In the genomic region with DNA sequence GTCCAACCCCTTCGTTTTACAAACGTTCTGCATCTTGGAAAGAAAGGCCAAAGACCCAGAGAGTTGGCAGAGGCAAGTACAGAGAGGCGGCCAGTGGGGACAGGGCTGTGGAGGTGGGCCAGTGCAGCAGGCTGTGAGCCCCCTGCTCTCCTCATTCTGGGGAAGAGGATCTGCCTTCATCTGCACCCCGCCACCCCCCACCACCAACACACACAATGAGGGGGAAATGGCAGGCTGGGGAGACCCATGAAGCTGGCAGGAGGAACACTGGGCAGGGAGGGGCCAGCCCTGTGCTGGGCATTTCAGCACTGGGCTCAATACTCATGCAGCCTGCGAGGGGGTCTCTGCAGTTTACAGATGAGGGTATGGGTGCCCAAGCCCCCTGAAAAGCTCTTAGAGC, we compare ENCODE assay signal across 2 cellular contexts.
TF ChIP-seq lines count a peak whose summit lies in the region.

No MANE protein-coding gene starts in this region.

TF ChIP-seq in SK-N-SH, 30 proteins besides CTCF, POLR2A, EP300 and RAD21:
- TF ChIP-seq FOSL2 (IDR thresholded peaks at IDR 0.05; ENCODE audit: borderline replicate concordance, low read depth) (no peak), NRF1 (IDR thresholded peaks at IDR 0.05; ENCODE audit: low read depth, low read length) (no peak), SIN3A (IDR thresholded peaks at IDR 0.05; ENCODE audit: borderline replicate concordance, low read depth, low read length) (no peak), FOXJ3 (CRISPR knock-in tag; IDR thresholded peaks at IDR 0.05) (no peak), SMC3 (IDR thresholded peaks at IDR 0.05; ENCODE audit: low read depth, low read length) (no peak), RCOR1 (IDR thresholded peaks at IDR 0.05; ENCODE audit: low read length) (no peak), EZH2phosphoT487 (IDR thresholded peaks at IDR 0.05; ENCODE audit: borderline replicate concordance, low read depth) (no peak), RXRA (IDR thresholded peaks at IDR 0.05; ENCODE audit: borderline replicate concordance, low read depth) (no peak), POLR2AphosphoS5 (IDR thresholded peaks at IDR 0.05; ENCODE audit: low read depth, low read length) (no peak), RFX5 (IDR thresholded peaks at IDR 0.05; ENCODE audit: low read length) (no peak), GABPA (IDR thresholded peaks at IDR 0.05; ENCODE audit: low read depth) (no peak), ELF1 (IDR thresholded peaks at IDR 0.05) (no peak), GATA2 (CRISPR knock-in tag; IDR thresholded peaks at IDR 0.05) (no peak), JUND (IDR thresholded peaks at IDR 0.05) (no peak)
- TF ChIP-seq, protein P1, sequence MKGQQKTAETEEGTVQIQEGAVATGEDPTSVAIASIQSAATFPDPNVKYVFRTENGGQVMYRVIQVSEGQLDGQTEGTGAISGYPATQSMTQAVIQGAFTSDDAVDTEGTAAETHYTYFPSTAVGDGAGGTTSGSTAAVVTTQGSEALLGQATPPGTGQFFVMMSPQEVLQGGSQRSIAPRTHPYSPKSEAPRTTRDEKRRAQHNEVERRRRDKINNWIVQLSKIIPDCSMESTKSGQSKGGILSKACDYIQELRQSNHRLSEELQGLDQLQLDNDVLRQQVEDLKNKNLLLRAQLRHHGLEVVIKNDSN (IDR thresholded peaks at IDR 0.05; ENCODE audit: borderline replicate concordance, low read depth) = no peak
- TF ChIP-seq, protein P2, sequence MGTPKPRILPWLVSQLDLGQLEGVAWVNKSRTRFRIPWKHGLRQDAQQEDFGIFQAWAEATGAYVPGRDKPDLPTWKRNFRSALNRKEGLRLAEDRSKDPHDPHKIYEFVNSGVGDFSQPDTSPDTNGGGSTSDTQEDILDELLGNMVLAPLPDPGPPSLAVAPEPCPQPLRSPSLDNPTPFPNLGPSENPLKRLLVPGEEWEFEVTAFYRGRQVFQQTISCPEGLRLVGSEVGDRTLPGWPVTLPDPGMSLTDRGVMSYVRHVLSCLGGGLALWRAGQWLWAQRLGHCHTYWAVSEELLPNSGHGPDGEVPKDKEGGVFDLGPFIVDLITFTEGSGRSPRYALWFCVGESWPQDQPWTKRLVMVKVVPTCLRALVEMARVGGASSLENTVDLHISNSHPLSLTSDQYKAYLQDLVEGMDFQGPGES (IDR thresholded peaks at IDR 0.05; ENCODE audit: low read depth, low read length) = no peak

TF ChIP-seq in SK-N-SH treated with all-trans-retinoic acid at 6 μM for 48 hours, 23 proteins besides CTCF, POLR2A, EP300 and RAD21:
- TF ChIP-seq ISL1 (CRISPR knock-in tag; IDR thresholded peaks at IDR 0.05) (no peak), GLIS3 (CRISPR knock-in tag; IDR thresholded peaks at IDR 0.05) (no peak), ZNF70 (CRISPR knock-in tag; IDR thresholded peaks at IDR 0.05) (no peak), ZFP30 (CRISPR knock-in tag; IDR thresholded peaks at IDR 0.05) (no peak), ZC3H10 (CRISPR knock-in tag; IDR thresholded peaks at IDR 0.05) (no peak), SNAI2 (CRISPR knock-in tag; IDR thresholded peaks at IDR 0.05) (no peak), ZFP3 (CRISPR knock-in tag; IDR thresholded peaks at IDR 0.05) (no peak), BACH2 (CRISPR knock-in tag; IDR thresholded peaks at IDR 0.05; ENCODE audit: borderline replicate concordance) (no peak), PPARA (CRISPR knock-in tag; IDR thresholded peaks at IDR 0.05; ENCODE audit: borderline replicate concordance) (no peak), TOX (CRISPR knock-in tag; IDR thresholded peaks at IDR 0.05; ENCODE audit: borderline replicate concordance) (no peak), CSDC2 (CRISPR knock-in tag; IDR thresholded peaks at IDR 0.05) (no peak)
- TF ChIP-seq, protein P3, sequence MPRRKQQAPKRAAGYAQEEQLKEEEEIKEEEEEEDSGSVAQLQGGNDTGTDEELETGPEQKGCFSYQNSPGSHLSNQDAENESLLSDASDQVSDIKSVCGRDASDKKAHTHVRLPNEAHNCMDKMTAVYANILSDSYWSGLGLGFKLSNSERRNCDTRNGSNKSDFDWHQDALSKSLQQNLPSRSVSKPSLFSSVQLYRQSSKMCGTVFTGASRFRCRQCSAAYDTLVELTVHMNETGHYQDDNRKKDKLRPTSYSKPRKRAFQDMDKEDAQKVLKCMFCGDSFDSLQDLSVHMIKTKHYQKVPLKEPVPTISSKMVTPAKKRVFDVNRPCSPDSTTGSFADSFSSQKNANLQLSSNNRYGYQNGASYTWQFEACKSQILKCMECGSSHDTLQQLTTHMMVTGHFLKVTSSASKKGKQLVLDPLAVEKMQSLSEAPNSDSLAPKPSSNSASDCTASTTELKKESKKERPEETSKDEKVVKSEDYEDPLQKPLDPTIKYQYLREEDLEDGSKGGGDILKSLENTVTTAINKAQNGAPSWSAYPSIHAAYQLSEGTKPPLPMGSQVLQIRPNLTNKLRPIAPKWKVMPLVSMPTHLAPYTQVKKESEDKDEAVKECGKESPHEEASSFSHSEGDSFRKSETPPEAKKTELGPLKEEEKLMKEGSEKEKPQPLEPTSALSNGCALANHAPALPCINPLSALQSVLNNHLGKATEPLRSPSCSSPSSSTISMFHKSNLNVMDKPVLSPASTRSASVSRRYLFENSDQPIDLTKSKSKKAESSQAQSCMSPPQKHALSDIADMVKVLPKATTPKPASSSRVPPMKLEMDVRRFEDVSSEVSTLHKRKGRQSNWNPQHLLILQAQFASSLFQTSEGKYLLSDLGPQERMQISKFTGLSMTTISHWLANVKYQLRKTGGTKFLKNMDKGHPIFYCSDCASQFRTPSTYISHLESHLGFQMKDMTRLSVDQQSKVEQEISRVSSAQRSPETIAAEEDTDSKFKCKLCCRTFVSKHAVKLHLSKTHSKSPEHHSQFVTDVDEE (CRISPR knock-in tag; IDR thresholded peaks at IDR 0.05) = no peak
- TF ChIP-seq, protein P4, sequence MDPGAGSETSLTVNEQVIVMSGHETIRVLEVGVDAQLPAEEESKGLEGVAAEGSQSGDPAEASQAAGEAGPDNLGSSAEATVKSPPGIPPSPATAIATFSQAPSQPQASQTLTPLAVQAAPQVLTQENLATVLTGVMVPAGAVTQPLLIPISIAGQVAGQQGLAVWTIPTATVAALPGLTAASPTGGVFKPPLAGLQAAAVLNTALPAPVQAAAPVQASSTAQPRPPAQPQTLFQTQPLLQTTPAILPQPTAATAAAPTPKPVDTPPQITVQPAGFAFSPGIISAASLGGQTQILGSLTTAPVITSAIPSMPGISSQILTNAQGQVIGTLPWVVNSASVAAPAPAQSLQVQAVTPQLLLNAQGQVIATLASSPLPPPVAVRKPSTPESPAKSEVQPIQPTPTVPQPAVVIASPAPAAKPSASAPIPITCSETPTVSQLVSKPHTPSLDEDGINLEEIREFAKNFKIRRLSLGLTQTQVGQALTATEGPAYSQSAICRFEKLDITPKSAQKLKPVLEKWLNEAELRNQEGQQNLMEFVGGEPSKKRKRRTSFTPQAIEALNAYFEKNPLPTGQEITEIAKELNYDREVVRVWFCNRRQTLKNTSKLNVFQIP (CRISPR knock-in tag; IDR thresholded peaks at IDR 0.05; ENCODE audit: borderline replicate concordance, low read depth) = no peak
- TF ChIP-seq, protein P5, sequence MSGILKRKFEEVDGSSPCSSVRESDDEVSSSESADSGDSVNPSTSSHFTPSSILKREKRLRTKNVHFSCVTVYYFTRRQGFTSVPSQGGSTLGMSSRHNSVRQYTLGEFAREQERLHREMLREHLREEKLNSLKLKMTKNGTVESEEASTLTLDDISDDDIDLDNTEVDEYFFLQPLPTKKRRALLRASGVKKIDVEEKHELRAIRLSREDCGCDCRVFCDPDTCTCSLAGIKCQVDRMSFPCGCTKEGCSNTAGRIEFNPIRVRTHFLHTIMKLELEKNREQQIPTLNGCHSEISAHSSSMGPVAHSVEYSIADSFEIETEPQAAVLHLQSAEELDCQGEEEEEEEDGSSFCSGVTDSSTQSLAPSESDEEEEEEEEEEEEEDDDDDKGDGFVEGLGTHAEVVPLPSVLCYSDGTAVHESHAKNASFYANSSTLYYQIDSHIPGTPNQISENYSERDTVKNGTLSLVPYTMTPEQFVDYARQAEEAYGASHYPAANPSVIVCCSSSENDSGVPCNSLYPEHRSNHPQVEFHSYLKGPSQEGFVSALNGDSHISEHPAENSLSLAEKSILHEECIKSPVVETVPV (CRISPR knock-in tag; IDR thresholded peaks at IDR 0.05) = no peak
- TF ChIP-seq, protein P6, sequence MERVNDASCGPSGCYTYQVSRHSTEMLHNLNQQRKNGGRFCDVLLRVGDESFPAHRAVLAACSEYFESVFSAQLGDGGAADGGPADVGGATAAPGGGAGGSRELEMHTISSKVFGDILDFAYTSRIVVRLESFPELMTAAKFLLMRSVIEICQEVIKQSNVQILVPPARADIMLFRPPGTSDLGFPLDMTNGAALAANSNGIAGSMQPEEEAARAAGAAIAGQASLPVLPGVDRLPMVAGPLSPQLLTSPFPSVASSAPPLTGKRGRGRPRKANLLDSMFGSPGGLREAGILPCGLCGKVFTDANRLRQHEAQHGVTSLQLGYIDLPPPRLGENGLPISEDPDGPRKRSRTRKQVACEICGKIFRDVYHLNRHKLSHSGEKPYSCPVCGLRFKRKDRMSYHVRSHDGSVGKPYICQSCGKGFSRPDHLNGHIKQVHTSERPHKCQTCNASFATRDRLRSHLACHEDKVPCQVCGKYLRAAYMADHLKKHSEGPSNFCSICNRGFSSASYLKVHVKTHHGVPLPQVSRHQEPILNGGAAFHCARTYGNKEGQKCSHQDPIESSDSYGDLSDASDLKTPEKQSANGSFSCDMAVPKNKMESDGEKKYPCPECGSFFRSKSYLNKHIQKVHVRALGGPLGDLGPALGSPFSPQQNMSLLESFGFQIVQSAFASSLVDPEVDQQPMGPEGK (CRISPR knock-in tag; IDR thresholded peaks at IDR 0.05; ENCODE audit: borderline replicate concordance) = no peak
